In the genomic region with DNA sequence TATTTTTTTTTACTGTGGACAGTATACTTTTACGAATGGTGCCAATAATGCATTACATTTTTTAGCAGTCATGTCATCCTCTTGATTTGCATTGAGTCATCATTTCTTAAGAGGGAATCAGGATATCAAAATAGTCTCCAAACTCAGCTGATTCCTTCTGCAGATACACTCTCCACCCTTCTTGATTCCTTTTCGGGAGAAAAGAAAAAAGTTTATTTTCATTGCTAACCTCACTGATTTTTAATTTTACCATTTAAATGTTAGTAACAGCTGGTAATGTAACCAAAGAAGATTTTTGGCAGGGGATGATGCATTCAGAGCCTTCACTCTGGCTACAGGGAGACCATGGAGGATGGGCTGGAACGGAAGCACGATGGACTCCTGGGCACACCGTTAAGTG, we compare ENCODE assay signal across 1 cellular context.
TF ChIP-seq lines count a peak whose summit lies in the region.

No MANE protein-coding gene starts in this region.

TF ChIP-seq in SK-N-SH, 30 proteins besides CTCF, POLR2A, EP300 and RAD21 (continued from another document):
- TF ChIP-seq FOXM1 (IDR thresholded peaks at IDR 0.05; ENCODE audit: low read depth) (no peak), GATA2 (CRISPR knock-in tag; IDR thresholded peaks at IDR 0.05) (no peak), SMC3 (IDR thresholded peaks at IDR 0.05; ENCODE audit: low read depth, low read length) (no peak), MXI1 (IDR thresholded peaks at IDR 0.05; ENCODE audit: low read depth, low read length) (no peak), CHD2 (IDR thresholded peaks at IDR 0.05; ENCODE audit: low read length, partially characterized antibody) (no peak), FOXJ3 (CRISPR knock-in tag; IDR thresholded peaks at IDR 0.05) (no peak), TAF1 (IDR thresholded peaks at IDR 0.05; ENCODE audit: borderline replicate concordance, low read depth, low read length) (no peak), NFIC (IDR thresholded peaks at IDR 0.05; ENCODE audit: borderline replicate concordance) (peak; percentile 45; the same call in 1 of the 2 replicates), RFX5 (IDR thresholded peaks at IDR 0.05; ENCODE audit: low read length) (no peak), ELF1 (IDR thresholded peaks at IDR 0.05) (no peak), MEF2A (IDR thresholded peaks at IDR 0.05; ENCODE audit: borderline replicate concordance, low read depth) (0 out of 2 replicates have a peak, but pooled peaks have one; percentile 39), POLR2AphosphoS5 (IDR thresholded peaks at IDR 0.05; ENCODE audit: low read depth, low read length) (no peak), JUND (IDR thresholded peaks at IDR 0.05) (peak; percentile 81), GABPA (IDR thresholded peaks at IDR 0.05; ENCODE audit: low read depth) (no peak), RCOR1 (IDR thresholded peaks at IDR 0.05; ENCODE audit: low read length) (no peak)
- TF ChIP-seq, protein P1, sequence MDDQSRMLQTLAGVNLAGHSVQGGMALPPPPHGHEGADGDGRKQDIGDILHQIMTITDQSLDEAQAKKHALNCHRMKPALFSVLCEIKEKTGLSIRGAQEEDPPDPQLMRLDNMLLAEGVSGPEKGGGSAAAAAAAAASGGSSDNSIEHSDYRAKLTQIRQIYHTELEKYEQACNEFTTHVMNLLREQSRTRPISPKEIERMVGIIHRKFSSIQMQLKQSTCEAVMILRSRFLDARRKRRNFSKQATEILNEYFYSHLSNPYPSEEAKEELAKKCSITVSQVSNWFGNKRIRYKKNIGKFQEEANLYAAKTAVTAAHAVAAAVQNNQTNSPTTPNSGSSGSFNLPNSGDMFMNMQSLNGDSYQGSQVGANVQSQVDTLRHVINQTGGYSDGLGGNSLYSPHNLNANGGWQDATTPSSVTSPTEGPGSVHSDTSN (IDR thresholded peaks at IDR 0.05) = 0 out of 2 replicates have a peak, but pooled peaks have one; percentile 40
- TF ChIP-seq, protein P2, sequence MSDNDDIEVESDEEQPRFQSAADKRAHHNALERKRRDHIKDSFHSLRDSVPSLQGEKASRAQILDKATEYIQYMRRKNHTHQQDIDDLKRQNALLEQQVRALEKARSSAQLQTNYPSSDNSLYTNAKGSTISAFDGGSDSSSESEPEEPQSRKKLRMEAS (IDR thresholded peaks at IDR 0.05; ENCODE audit: low read depth) = no peak
- TF ChIP-seq, protein P3, sequence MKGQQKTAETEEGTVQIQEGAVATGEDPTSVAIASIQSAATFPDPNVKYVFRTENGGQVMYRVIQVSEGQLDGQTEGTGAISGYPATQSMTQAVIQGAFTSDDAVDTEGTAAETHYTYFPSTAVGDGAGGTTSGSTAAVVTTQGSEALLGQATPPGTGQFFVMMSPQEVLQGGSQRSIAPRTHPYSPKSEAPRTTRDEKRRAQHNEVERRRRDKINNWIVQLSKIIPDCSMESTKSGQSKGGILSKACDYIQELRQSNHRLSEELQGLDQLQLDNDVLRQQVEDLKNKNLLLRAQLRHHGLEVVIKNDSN (IDR thresholded peaks at IDR 0.05; ENCODE audit: borderline replicate concordance, low read depth) = no peak
- TF ChIP-seq, protein P4, sequence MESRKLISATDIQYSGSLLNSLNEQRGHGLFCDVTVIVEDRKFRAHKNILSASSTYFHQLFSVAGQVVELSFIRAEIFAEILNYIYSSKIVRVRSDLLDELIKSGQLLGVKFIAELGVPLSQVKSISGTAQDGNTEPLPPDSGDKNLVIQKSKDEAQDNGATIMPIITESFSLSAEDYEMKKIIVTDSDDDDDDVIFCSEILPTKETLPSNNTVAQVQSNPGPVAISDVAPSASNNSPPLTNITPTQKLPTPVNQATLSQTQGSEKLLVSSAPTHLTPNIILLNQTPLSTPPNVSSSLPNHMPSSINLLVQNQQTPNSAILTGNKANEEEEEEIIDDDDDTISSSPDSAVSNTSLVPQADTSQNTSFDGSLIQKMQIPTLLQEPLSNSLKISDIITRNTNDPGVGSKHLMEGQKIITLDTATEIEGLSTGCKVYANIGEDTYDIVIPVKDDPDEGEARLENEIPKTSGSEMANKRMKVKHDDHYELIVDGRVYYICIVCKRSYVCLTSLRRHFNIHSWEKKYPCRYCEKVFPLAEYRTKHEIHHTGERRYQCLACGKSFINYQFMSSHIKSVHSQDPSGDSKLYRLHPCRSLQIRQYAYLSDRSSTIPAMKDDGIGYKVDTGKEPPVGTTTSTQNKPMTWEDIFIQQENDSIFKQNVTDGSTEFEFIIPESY (IDR thresholded peaks at IDR 0.05; ENCODE audit: borderline replicate concordance, low read depth) = no peak
- TF ChIP-seq, protein P5, sequence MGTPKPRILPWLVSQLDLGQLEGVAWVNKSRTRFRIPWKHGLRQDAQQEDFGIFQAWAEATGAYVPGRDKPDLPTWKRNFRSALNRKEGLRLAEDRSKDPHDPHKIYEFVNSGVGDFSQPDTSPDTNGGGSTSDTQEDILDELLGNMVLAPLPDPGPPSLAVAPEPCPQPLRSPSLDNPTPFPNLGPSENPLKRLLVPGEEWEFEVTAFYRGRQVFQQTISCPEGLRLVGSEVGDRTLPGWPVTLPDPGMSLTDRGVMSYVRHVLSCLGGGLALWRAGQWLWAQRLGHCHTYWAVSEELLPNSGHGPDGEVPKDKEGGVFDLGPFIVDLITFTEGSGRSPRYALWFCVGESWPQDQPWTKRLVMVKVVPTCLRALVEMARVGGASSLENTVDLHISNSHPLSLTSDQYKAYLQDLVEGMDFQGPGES (IDR thresholded peaks at IDR 0.05; ENCODE audit: low read depth, low read length) = no peak
